Comparison of ENCODE assay signal across 2 cellular contexts in the genomic region with DNA sequence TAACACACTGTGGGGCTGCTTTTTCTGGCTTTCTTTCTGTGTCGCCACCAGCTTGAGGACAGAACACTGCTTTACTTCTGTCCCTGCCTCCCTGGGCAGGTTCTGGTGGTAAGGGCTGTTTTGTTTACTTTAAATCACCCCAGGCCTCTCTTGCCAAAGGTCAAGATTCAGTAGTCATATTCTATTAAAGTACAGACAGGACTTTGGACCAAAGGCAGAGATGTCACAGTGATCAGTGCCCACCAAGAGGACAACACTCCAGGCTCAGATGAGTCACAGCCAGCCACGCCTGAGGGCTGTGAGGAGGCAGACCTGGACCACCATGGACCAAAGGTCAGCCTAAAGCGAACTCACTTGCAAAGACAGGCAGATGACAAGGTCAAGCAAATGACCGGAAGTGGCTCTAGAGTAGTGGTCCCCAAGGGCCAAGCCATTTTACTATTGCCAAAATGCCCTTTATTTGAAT.
TF ChIP-seq lines count a peak whose summit lies in the region.

No MANE protein-coding gene starts in this region.

TF ChIP-seq in WTC11, 78 proteins besides CTCF, POLR2A, EP300 and RAD21 (continued from another document):
- no peak for TF ChIP-seq AFF4 (CRISPR knock-in tag; IDR thresholded peaks at IDR 0.05; ENCODE audit: borderline replicate concordance)

TF ChIP-seq in HepG2, 621 proteins besides CTCF, POLR2A, EP300 and RAD21 (continued from another document and continues in another):
- no peak for TF ChIP-seq ZBTB46 (CRISPR knock-in tag; IDR thresholded peaks at IDR 0.05; ENCODE audit: borderline replicate concordance)
- peak; percentile 98 for TF ChIP-seq HNF4A (CRISPR knock-in tag; IDR thresholded peaks at IDR 0.05)
- 0 out of 2 replicates have a peak, but pooled peaks have one; percentile 6 for TF ChIP-seq HHEX (CRISPR knock-in tag; IDR thresholded peaks at IDR 0.05)
- TF ChIP-seq ZNF510 (CRISPR knock-in tag; IDR thresholded peaks at IDR 0.05; ENCODE audit: low read depth) = no peak
- TF ChIP-seq, protein P1, sequence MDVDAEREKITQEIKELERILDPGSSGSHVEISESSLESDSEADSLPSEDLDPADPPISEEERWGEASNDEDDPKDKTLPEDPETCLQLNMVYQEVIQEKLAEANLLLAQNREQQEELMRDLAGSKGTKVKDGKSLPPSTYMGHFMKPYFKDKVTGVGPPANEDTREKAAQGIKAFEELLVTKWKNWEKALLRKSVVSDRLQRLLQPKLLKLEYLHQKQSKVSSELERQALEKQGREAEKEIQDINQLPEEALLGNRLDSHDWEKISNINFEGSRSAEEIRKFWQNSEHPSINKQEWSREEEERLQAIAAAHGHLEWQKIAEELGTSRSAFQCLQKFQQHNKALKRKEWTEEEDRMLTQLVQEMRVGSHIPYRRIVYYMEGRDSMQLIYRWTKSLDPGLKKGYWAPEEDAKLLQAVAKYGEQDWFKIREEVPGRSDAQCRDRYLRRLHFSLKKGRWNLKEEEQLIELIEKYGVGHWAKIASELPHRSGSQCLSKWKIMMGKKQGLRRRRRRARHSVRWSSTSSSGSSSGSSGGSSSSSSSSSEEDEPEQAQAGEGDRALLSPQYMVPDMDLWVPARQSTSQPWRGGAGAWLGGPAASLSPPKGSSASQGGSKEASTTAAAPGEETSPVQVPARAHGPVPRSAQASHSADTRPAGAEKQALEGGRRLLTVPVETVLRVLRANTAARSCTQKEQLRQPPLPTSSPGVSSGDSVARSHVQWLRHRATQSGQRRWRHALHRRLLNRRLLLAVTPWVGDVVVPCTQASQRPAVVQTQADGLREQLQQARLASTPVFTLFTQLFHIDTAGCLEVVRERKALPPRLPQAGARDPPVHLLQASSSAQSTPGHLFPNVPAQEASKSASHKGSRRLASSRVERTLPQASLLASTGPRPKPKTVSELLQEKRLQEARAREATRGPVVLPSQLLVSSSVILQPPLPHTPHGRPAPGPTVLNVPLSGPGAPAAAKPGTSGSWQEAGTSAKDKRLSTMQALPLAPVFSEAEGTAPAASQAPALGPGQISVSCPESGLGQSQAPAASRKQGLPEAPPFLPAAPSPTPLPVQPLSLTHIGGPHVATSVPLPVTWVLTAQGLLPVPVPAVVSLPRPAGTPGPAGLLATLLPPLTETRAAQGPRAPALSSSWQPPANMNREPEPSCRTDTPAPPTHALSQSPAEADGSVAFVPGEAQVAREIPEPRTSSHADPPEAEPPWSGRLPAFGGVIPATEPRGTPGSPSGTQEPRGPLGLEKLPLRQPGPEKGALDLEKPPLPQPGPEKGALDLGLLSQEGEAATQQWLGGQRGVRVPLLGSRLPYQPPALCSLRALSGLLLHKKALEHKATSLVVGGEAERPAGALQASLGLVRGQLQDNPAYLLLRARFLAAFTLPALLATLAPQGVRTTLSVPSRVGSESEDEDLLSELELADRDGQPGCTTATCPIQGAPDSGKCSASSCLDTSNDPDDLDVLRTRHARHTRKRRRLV (CRISPR knock-in tag; IDR thresholded peaks at IDR 0.05) = no peak
- TF ChIP-seq PHF5A (CRISPR knock-in tag; IDR thresholded peaks at IDR 0.05; ENCODE audit: low read depth, unreplicated experiment) = no peak
- no peak for TF ChIP-seq NFATC3 (CRISPR knock-in tag; IDR thresholded peaks at IDR 0.05)
- 0 out of 2 replicates have a peak, but pooled peaks have one; percentile 40 for TF ChIP-seq KDM4B (CRISPR knock-in tag; IDR thresholded peaks at IDR 0.05)
- peak; percentile 33; the same call in 1 of the 2 replicates for TF ChIP-seq KDM2A (CRISPR knock-in tag; IDR thresholded peaks at IDR 0.05; ENCODE audit: borderline replicate concordance, low read depth)
- TF ChIP-seq ZNF607 (CRISPR knock-in tag; IDR thresholded peaks at IDR 0.05; ENCODE audit: borderline replicate concordance) = no peak
- TF ChIP-seq, protein P2, sequence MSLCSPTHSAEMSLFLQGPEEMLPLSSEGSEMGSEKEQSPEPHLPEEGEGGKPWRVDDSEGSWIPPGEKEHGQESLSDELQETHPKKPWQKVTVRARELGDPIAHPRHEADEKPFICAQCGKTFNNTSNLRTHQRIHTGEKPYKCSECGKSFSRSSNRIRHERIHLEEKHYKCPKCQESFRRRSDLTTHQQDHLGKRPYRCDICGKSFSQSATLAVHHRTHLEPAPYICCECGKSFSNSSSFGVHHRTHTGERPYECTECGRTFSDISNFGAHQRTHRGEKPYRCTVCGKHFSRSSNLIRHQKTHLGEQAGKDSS (CRISPR knock-in tag; IDR thresholded peaks at IDR 0.05; ENCODE audit: borderline replicate concordance, low read depth) = no peak
- TF ChIP-seq, protein P3, sequence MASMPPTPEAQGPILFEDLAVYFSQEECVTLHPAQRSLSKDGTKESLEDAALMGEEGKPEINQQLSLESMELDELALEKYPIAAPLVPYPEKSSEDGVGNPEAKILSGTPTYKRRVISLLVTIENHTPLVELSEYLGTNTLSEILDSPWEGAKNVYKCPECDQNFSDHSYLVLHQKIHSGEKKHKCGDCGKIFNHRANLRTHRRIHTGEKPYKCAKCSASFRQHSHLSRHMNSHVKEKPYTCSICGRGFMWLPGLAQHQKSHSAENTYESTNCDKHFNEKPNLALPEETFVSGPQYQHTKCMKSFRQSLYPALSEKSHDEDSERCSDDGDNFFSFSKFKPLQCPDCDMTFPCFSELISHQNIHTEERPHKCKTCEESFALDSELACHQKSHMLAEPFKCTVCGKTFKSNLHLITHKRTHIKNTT (CRISPR knock-in tag; IDR thresholded peaks at IDR 0.05) = no peak
- TF ChIP-seq JUND (CRISPR knock-in tag; IDR thresholded peaks at IDR 0.05) = peak; percentile 94
- no peak for TF ChIP-seq ZNF253 (CRISPR knock-in tag; IDR thresholded peaks at IDR 0.05; ENCODE audit: borderline replicate concordance)
- TF ChIP-seq NR2F6 (IDR thresholded peaks at IDR 0.05) = peak; percentile 91
- peak; percentile 93 for TF ChIP-seq NR2F6 (CRISPR knock-in tag; IDR thresholded peaks at IDR 0.05)
- TF ChIP-seq ZNF232 (CRISPR knock-in tag; IDR thresholded peaks at IDR 0.05; ENCODE audit: borderline replicate concordance) = no peak; the same call in 1 of the 2 replicates
- peak; percentile 63; the same call in 1 of the 2 replicates for TF ChIP-seq GABPB1 (CRISPR knock-in tag; IDR thresholded peaks at IDR 0.05)
- TF ChIP-seq, protein P4, sequence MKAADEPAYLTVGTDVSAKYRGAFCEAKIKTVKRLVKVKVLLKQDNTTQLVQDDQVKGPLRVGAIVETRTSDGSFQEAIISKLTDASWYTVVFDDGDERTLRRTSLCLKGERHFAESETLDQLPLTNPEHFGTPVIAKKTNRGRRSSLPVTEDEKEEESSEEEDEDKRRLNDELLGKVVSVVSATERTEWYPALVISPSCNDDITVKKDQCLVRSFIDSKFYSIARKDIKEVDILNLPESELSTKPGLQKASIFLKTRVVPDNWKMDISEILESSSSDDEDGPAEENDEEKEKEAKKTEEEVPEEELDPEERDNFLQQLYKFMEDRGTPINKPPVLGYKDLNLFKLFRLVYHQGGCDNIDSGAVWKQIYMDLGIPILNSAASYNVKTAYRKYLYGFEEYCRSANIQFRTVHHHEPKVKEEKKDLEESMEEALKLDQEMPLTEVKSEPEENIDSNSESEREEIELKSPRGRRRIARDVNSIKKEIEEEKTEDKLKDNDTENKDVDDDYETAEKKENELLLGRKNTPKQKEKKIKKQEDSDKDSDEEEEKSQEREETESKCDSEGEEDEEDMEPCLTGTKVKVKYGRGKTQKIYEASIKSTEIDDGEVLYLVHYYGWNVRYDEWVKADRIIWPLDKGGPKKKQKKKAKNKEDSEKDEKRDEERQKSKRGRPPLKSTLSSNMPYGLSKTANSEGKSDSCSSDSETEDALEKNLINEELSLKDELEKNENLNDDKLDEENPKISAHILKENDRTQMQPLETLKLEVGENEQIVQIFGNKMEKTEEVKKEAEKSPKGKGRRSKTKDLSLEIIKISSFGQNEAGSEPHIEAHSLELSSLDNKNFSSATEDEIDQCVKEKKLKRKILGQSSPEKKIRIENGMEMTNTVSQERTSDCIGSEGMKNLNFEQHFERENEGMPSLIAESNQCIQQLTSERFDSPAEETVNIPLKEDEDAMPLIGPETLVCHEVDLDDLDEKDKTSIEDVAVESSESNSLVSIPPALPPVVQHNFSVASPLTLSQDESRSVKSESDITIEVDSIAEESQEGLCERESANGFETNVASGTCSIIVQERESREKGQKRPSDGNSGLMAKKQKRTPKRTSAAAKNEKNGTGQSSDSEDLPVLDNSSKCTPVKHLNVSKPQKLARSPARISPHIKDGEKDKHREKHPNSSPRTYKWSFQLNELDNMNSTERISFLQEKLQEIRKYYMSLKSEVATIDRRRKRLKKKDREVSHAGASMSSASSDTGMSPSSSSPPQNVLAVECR (CRISPR knock-in tag; IDR thresholded peaks at IDR 0.05; ENCODE audit: borderline replicate concordance) = peak; percentile 8; the same call in 1 of the 2 replicates
- TF ChIP-seq, protein P5, sequence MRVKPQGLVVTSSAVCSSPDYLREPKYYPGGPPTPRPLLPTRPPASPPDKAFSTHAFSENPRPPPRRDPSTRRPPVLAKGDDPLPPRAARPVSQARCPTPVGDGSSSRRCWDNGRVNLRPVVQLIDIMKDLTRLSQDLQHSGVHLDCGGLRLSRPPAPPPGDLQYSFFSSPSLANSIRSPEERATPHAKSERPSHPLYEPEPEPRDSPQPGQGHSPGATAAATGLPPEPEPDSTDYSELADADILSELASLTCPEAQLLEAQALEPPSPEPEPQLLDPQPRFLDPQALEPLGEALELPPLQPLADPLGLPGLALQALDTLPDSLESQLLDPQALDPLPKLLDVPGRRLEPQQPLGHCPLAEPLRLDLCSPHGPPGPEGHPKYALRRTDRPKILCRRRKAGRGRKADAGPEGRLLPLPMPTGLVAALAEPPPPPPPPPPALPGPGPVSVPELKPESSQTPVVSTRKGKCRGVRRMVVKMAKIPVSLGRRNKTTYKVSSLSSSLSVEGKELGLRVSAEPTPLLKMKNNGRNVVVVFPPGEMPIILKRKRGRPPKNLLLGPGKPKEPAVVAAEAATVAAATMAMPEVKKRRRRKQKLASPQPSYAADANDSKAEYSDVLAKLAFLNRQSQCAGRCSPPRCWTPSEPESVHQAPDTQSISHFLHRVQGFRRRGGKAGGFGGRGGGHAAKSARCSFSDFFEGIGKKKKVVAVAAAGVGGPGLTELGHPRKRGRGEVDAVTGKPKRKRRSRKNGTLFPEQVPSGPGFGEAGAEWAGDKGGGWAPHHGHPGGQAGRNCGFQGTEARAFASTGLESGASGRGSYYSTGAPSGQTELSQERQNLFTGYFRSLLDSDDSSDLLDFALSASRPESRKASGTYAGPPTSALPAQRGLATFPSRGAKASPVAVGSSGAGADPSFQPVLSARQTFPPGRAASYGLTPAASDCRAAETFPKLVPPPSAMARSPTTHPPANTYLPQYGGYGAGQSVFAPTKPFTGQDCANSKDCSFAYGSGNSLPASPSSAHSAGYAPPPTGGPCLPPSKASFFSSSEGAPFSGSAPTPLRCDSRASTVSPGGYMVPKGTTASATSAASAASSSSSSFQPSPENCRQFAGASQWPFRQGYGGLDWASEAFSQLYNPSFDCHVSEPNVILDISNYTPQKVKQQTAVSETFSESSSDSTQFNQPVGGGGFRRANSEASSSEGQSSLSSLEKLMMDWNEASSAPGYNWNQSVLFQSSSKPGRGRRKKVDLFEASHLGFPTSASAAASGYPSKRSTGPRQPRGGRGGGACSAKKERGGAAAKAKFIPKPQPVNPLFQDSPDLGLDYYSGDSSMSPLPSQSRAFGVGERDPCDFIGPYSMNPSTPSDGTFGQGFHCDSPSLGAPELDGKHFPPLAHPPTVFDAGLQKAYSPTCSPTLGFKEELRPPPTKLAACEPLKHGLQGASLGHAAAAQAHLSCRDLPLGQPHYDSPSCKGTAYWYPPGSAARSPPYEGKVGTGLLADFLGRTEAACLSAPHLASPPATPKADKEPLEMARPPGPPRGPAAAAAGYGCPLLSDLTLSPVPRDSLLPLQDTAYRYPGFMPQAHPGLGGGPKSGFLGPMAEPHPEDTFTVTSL (CRISPR knock-in tag; IDR thresholded peaks at IDR 0.05; ENCODE audit: borderline replicate concordance) = peak; percentile 90; the same call in 1 of the 2 replicates
- no peak for TF ChIP-seq DBP (CRISPR knock-in tag; IDR thresholded peaks at IDR 0.05; ENCODE audit: not compliant biosample characterization)
- TF ChIP-seq TSC22D2 (CRISPR knock-in tag; IDR thresholded peaks at IDR 0.05; ENCODE audit: borderline replicate concordance) = no peak
- TF ChIP-seq ELF3 (CRISPR knock-in tag; IDR thresholded peaks at IDR 0.05) = peak; percentile 76
- no peak for TF ChIP-seq HNRNPLL (IDR thresholded peaks at IDR 0.05; ENCODE audit: low read depth, low read length, poor library complexity, severe bottlenecking)
- peak; percentile 51 for TF ChIP-seq ZNF12 (CRISPR knock-in tag; IDR thresholded peaks at IDR 0.05)
- peak; percentile 67; the same call in 1 of the 2 replicates for TF ChIP-seq ZNF292 (CRISPR knock-in tag; IDR thresholded peaks at IDR 0.05; ENCODE audit: borderline replicate concordance, low read depth)
- TF ChIP-seq TRIM24 (CRISPR knock-in tag; IDR thresholded peaks at IDR 0.05) = no peak; the same call in 1 of the 2 replicates
- TF ChIP-seq CREB1 (IDR thresholded peaks at IDR 0.05) = peak; percentile 45
- peak; percentile 45; the same call in 1 of the 2 replicates for TF ChIP-seq CREB1 (CRISPR knock-in tag; IDR thresholded peaks at IDR 0.05)
- peak; percentile 83 for TF ChIP-seq KDM6A (CRISPR knock-in tag; IDR thresholded peaks at IDR 0.05; ENCODE audit: low read depth)
- peak; percentile 36; the same call in 1 of the 2 replicates for TF ChIP-seq ZNF710 (CRISPR knock-in tag; IDR thresholded peaks at IDR 0.05; ENCODE audit: borderline replicate concordance)
- TF ChIP-seq GATAD1 (CRISPR knock-in tag; IDR thresholded peaks at IDR 0.05) = peak; percentile 22; the same call in 1 of the 2 replicates
